ENCODE assay signal across 13 cellular contexts in the genomic region with DNA sequence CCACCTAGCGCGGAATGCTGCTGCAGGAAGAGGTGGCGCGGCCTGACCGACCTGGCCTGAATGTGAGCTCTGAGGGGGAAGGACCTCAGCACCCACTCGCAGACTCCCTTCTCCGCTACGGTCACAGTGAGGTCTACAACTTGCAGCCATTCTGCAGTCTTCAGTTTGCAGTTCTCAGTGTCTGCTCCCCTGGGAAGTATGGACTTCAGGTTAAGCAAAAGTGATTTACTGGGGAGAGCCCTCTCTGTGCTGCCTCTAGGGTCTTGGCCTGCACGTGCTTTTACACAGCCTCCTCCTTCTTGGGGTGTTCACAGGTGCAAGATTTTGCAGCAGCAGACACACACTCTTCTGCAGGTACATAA.
DNase-seq lines count a peak whose midpoint lies in the region; ATAC-seq and TF ChIP-seq lines count a peak whose summit lies in the region.
"Had no signal": no experiment of that assay in that cellular context is flagged by ENCODE, and none has a peak within 500 bp of the region (broad histone marks: within the 10 kb centered on the region; RNA-seq: fewer than 3 reads in every experiment).

No MANE protein-coding gene starts in this region.

- peak overlapping the region; percentile 63 for H3K4me2 ChIP-seq in GM23248 (ENCODE audit: unreplicated experiment)

- H3K9ac ChIP-seq in GM23248 (no peak overlapping the region), adipocyte (ENCODE audit: low read length) (no peak overlapping the region)

- ATAC-seq in GM18909 (IDR thresholded peaks at IDR 0.05; ENCODE audit: poor library complexity, unreplicated experiment) (no peak), lower lobe of right lung (no peak)

- H3K9me2 ChIP-seq in GM23248 (ENCODE audit: insufficient read depth): no peaks in the 10 kb centered on the region

- TF ChIP-seq CTCF in sigmoid colon (IDR thresholded peaks at IDR 0.05) (no peak), lower lobe of right lung (IDR thresholded peaks at IDR 0.05) (no peak)

- peak overlapping the region; percentile 63; the same call in 1 of the 2 replicates for H3K4me3 ChIP-seq in GM23248
- H3K4me3 ChIP-seq in adipocyte (ENCODE audit: low read length): peak overlapping the region; percentile 47
- H3K4me3 ChIP-seq in iPS-11a (ENCODE audit: low read depth, low read length): peak overlapping the region; percentile 47
- peak overlapping the region in 3 of 4 donors; percentile 10 to 54 (median 50) for H3K4me3 ChIP-seq in sigmoid colon
- no peak overlapping the region for H3K4me3 ChIP-seq in lower lobe of right lung

- DNase-seq in GM23248: no peak
- DNase-seq in adipocyte (ENCODE audit: low read depth): no peak
- DNase-seq in sigmoid colon: no peak
- no peak for DNase-seq in activated CD4-positive, alpha-beta T cell treated with anti-CD3 and anti-CD28 coated beads, Interleukin-2, amount 10 ng/mL, durations not matched to agents 24 days and 14 days
- DNase-seq in NAMALWA (ENCODE audit: low spot score): no peak
- no peak for DNase-seq in lower lobe of right lung
- DNase-seq: effector CD4-positive, alpha-beta T cell; KG1; SHP77 treated with DMSO at 0.1 percent for 48 hours had no signal

- no peaks in the 10 kb centered on the region for H3F3A ChIP-seq in GM23248 (ENCODE audit: insufficient read depth)

- H3K4me1 ChIP-seq in GM23248 (ENCODE audit: insufficient read depth) (no peaks in the 10 kb centered on the region), adipocyte (ENCODE audit: control insufficient read depth, insufficient read depth, low read length) (peaks cover 6% of the 10 kb centered on the region), sigmoid colon (peaks cover 0 to 27% (median 22%) of the 10 kb centered on the region in 4 donors), lower lobe of right lung (peaks cover 5% of the 10 kb centered on the region)
- H3K4me1 ChIP-seq: BE2C had no signal

- TF ChIP-seq POLR2A in sigmoid colon (IDR thresholded peaks at IDR 0.05): no peak

- H3K27ac ChIP-seq in GM23248 (no peak overlapping the region), sigmoid colon (no peak overlapping the region), lower lobe of right lung (no peak overlapping the region)

- no peaks in the 10 kb centered on the region for H4K20me1 ChIP-seq in GM23248 (ENCODE audit: insufficient read depth)

- 2% methylated on average over 8 to 9 of the region's 9 CpGs for WGBS in GM23248 (ENCODE audit: low coverage in 1 of 2, low lambda C conversion rate in 2 of 2, missing lambda C conversion rate in 2 of 2), 2 experiments
- WGBS in sigmoid colon, 2 donors: 21 to 24% methylated on average over 9 of the region's 9 CpGs

- no peaks in the 10 kb centered on the region for H3K4me1 Mint-ChIP-seq in activated CD4-positive, alpha-beta T cell treated with anti-CD3 and anti-CD28 coated beads, Interleukin-2, amount 10 ng/mL, durations not matched to agents 24 days and 14 days

- peaks cover 40% of the 10 kb centered on the region for H3K27me3 Mint-ChIP-seq in activated CD4-positive, alpha-beta T cell treated with anti-CD3 and anti-CD28 coated beads, Interleukin-2, amount 10 ng/mL, durations not matched to agents 24 days and 14 days

- H3K4me3 Mint-ChIP-seq in activated CD4-positive, alpha-beta T cell treated with anti-CD3 and anti-CD28 coated beads, Interleukin-2, amount 10 ng/mL, durations not matched to agents 24 days and 14 days: no peak overlapping the region

- H3K27ac Mint-ChIP-seq in activated CD4-positive, alpha-beta T cell treated with anti-CD3 and anti-CD28 coated beads, Interleukin-2, amount 10 ng/mL, durations not matched to agents 24 days and 14 days: no peak overlapping the region
- H3K27ac Mint-ChIP-seq: activated CD4-positive, alpha-beta memory T cell treated with anti-CD3 and anti-CD28 coated beads for 36 hours had no signal

- no peaks in the 10 kb centered on the region for H3K36me3 Mint-ChIP-seq in activated CD4-positive, alpha-beta T cell treated with anti-CD3 and anti-CD28 coated beads, Interleukin-2, amount 10 ng/mL, durations not matched to agents 24 days and 14 days (ENCODE audit: low read depth)

- in situ Hi-C loops in GM23248 (cut with MboI): no loop called here

- intact Hi-C loops in sigmoid colon (cut with DNase I) (no loop called here), lower lobe of right lung (cut with DNase I) (no loop called here)
- intact Hi-C loops in activated CD4-positive, alpha-beta T cell treated with anti-CD3 and anti-CD28 coated beads, Interleukin-2, amount 10 ng/mL, durations not matched to agents 24 days and 14 days (cut with micrococcal nuclease): no loop called here

- H3K9me3 Mint-ChIP-seq in activated CD4-positive, alpha-beta T cell treated with anti-CD3 and anti-CD28 coated beads, Interleukin-2, amount 10 ng/mL, durations not matched to agents 24 days and 14 days: no peaks in the 10 kb centered on the region

- H3K36me3 ChIP-seq in GM23248 (ENCODE audit: low read depth) (no peaks in the 10 kb centered on the region), adipocyte (ENCODE audit: control insufficient read depth, insufficient read depth, low read length, severe bottlenecking) (no peaks in the 10 kb centered on the region), sigmoid colon (no peaks in the 10 kb centered on the region), lower lobe of right lung (no peaks in the 10 kb centered on the region)
- H3K36me3 ChIP-seq: BE2C had no signal

- H3K9me3 ChIP-seq in GM23248 (ENCODE audit: low read depth) (no peaks in the 10 kb centered on the region), adipocyte (ENCODE audit: control insufficient read depth, low read length) (no peaks in the 10 kb centered on the region), sigmoid colon (no peaks in the 10 kb centered on the region), lower lobe of right lung (no peaks in the 10 kb centered on the region)
- H3K9me3 ChIP-seq: BE2C had no signal

- H3K27me3 ChIP-seq in GM23248 (replicated peaks; ENCODE audit: insufficient read depth) (peaks cover 32% of the 10 kb centered on the region), adipocyte (replicated peaks; ENCODE audit: control insufficient read depth, insufficient read depth, low read length) (peaks cover 50% of the 10 kb centered on the region), sigmoid colon (peaks cover 0 to 35% (median 0%) of the 10 kb centered on the region in 3 donors), lower lobe of right lung (ENCODE audit: low read depth) (peaks cover 35% of the 10 kb centered on the region)

- no peak for TF ChIP-seq EP300 in sigmoid colon (IDR thresholded peaks at IDR 0.05)

- H2AFZ ChIP-seq in GM23248: no peak overlapping the region

- no peaks in the 10 kb centered on the region for H3K79me2 ChIP-seq in GM23248 (ENCODE audit: insufficient read depth)
